ENCODE assay signal across 1 cellular context in the genomic region with DNA sequence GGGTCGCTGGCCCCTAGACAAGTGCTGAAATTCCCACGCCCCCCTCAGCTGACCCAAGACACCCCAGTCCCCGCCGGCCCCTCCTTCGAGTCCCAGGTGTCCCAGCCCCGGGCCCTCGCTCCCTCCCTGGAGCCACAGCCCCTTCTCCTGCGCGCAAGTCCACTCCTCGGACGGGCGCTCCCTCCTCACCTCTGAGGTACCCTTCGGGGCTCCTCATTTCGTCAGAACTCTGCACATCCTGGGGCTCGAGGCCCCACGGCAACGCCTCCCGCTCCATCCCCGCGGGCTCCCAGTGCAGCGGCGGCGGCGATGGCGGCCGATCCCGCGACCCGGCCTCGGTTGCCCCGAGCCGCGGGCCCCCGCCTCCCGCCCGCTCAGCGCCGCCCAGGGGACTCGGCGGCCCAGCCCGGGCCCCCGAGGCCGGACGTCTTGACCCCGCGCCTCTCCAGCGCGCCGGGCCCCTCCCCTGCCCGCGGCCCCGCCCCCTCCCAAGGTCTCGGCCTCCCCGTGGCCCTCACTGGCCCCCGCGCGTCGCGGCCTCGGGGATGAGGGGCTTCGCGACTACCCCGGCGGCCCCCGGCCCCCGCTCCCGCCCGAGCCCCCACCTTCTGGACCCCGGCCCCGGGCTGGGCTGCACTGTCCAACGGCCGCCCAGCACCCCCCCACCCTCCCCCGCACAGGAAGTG.
A peak's percentile ranks its signal among the peaks of the same experiment; 100 is the strongest.
TF ChIP-seq lines count a peak whose summit lies in the region.

Gene ZNF768, minus strand, starts transcription at position 430 of the 686 bp plus-strand sequence. Its CDS starts 153 bp downstream, at position 277.

TF ChIP-seq in HepG2, 621 proteins besides CTCF, POLR2A, EP300 and RAD21 (continued from another document and continues in another):
- TF ChIP-seq ZNF704 (CRISPR knock-in tag; IDR thresholded peaks at IDR 0.05; ENCODE audit: borderline replicate concordance) = no peak
- TF ChIP-seq, protein P1, sequence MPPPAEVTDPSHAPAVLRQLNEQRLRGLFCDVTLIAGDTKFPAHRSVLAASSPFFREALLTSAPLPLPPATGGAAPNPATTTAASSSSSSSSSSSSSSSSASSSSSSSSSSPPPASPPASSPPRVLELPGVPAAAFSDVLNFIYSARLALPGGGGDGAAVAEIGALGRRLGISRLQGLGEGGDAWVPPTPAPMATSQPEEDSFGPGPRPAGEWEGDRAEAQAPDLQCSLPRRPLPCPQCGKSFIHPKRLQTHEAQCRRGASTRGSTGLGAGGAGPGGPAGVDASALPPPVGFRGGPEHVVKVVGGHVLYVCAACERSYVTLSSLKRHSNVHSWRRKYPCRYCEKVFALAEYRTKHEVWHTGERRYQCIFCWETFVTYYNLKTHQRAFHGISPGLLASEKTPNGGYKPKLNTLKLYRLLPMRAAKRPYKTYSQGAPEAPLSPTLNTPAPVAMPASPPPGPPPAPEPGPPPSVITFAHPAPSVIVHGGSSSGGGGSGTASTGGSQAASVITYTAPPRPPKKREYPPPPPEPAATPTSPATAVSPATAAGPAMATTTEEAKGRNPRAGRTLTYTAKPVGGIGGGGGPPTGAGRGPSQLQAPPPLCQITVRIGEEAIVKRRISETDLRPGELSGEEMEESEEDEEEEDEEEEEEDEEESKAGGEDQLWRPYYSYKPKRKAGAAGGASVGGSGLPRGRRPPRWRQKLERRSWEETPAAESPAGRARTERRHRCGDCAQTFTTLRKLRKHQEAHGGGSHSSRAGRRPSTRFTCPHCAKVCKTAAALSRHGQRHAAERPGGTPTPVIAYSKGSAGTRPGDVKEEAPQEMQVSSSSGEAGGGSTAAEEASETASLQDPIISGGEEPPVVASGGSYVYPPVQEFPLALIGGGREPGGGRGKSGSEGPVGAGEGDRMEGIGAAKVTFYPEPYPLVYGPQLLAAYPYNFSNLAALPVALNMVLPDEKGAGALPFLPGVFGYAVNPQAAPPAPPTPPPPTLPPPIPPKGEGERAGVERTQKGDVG (CRISPR knock-in tag; IDR thresholded peaks at IDR 0.05; ENCODE audit: borderline replicate concordance) = no peak
- TF ChIP-seq KLF11 (CRISPR knock-in tag; IDR thresholded peaks at IDR 0.05) = no peak
- TF ChIP-seq RBM39 (IDR thresholded peaks at IDR 0.05; ENCODE audit: low read depth, low read length, poor library complexity, severe bottlenecking) = no peak
- TF ChIP-seq E2F2 (CRISPR knock-in tag; IDR thresholded peaks at IDR 0.05; ENCODE audit: borderline replicate concordance) = no peak
- TF ChIP-seq ZNF550 (CRISPR knock-in tag; IDR thresholded peaks at IDR 0.05; ENCODE audit: borderline replicate concordance) = no peak
- TF ChIP-seq TMF1 (CRISPR knock-in tag; IDR thresholded peaks at IDR 0.05; ENCODE audit: low read depth) = no peak
- TF ChIP-seq ZNF619 (CRISPR knock-in tag; IDR thresholded peaks at IDR 0.05) = no peak
- TF ChIP-seq KLF6 (CRISPR knock-in tag; IDR thresholded peaks at IDR 0.05) = 0 out of 2 replicates have a peak, but pooled peaks have one; percentile 22
- no peak; the same call in 1 of the 2 replicates for TF ChIP-seq ATF7-NPFF (CRISPR knock-in tag; IDR thresholded peaks at IDR 0.05; ENCODE audit: low read depth)
- TF ChIP-seq RBAK (CRISPR knock-in tag; IDR thresholded peaks at IDR 0.05) = no peak
- TF ChIP-seq, protein P2, sequence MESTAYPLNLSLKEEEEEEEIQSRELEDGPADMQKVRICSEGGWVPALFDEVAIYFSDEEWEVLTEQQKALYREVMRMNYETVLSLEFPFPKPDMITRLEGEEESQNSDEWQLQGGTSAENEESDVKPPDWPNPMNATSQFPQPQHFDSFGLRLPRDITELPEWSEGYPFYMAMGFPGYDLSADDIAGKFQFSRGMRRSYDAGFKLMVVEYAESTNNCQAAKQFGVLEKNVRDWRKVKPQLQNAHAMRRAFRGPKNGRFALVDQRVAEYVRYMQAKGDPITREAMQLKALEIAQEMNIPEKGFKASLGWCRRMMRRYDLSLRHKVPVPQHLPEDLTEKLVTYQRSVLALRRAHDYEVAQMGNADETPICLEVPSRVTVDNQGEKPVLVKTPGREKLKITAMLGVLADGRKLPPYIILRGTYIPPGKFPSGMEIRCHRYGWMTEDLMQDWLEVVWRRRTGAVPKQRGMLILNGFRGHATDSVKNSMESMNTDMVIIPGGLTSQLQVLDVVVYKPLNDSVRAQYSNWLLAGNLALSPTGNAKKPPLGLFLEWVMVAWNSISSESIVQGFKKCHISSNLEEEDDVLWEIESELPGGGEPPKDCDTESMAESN (CRISPR knock-in tag; conservative IDR thresholded peaks at IDR 0.05) = no peak
- no peak for TF ChIP-seq ZNF484 (CRISPR knock-in tag; IDR thresholded peaks at IDR 0.05; ENCODE audit: borderline replicate concordance, low read depth)
- no peak for TF ChIP-seq MED8 (CRISPR knock-in tag; IDR thresholded peaks at IDR 0.05; ENCODE audit: insufficient replicate concordance)
- TF ChIP-seq TBP (CRISPR knock-in tag; IDR thresholded peaks at IDR 0.05) = no peak
- TF ChIP-seq AGO2 (optimal IDR thresholded peaks at IDR 0.05; ENCODE audit: low read depth, low read length) = peak; percentile 75
- TF ChIP-seq NR3C1 (CRISPR knock-in tag; IDR thresholded peaks at IDR 0.05) = no peak
- TF ChIP-seq, protein P3, sequence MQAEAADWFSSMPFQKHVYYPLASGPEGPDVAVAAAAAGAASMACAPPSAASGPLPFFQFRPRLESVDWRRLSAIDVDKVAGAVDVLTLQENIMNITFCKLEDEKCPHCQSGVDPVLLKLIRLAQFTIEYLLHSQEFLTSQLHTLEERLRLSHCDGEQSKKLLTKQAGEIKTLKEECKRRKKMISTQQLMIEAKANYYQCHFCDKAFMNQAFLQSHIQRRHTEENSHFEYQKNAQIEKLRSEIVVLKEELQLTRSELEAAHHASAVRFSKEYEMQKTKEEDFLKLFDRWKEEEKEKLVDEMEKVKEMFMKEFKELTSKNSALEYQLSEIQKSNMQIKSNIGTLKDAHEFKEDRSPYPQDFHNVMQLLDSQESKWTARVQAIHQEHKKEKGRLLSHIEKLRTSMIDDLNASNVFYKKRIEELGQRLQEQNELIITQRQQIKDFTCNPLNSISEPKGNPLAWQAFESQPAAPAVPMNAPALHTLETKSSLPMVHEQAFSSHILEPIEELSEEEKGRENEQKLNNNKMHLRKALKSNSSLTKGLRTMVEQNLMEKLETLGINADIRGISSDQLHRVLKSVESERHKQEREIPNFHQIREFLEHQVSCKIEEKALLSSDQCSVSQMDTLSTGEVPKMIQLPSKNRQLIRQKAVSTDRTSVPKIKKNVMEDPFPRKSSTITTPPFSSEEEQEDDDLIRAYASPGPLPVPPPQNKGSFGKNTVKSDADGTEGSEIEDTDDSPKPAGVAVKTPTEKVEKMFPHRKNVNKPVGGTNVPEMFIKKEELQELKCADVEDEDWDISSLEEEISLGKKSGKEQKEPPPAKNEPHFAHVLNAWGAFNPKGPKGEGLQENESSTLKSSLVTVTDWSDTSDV (CRISPR knock-in tag; IDR thresholded peaks at IDR 0.05) = peak; percentile 55; the same call in 1 of the 2 replicates
- TF ChIP-seq ZIK1 (CRISPR knock-in tag; IDR thresholded peaks at IDR 0.05; ENCODE audit: borderline replicate concordance, low read depth) = no peak; the same call in 1 of the 2 replicates
- TF ChIP-seq NCOA5 (CRISPR knock-in tag; IDR thresholded peaks at IDR 0.05) = no peak
- no peak for TF ChIP-seq BRF2 (CRISPR knock-in tag; IDR thresholded peaks at IDR 0.05)
- TF ChIP-seq, protein P4, sequence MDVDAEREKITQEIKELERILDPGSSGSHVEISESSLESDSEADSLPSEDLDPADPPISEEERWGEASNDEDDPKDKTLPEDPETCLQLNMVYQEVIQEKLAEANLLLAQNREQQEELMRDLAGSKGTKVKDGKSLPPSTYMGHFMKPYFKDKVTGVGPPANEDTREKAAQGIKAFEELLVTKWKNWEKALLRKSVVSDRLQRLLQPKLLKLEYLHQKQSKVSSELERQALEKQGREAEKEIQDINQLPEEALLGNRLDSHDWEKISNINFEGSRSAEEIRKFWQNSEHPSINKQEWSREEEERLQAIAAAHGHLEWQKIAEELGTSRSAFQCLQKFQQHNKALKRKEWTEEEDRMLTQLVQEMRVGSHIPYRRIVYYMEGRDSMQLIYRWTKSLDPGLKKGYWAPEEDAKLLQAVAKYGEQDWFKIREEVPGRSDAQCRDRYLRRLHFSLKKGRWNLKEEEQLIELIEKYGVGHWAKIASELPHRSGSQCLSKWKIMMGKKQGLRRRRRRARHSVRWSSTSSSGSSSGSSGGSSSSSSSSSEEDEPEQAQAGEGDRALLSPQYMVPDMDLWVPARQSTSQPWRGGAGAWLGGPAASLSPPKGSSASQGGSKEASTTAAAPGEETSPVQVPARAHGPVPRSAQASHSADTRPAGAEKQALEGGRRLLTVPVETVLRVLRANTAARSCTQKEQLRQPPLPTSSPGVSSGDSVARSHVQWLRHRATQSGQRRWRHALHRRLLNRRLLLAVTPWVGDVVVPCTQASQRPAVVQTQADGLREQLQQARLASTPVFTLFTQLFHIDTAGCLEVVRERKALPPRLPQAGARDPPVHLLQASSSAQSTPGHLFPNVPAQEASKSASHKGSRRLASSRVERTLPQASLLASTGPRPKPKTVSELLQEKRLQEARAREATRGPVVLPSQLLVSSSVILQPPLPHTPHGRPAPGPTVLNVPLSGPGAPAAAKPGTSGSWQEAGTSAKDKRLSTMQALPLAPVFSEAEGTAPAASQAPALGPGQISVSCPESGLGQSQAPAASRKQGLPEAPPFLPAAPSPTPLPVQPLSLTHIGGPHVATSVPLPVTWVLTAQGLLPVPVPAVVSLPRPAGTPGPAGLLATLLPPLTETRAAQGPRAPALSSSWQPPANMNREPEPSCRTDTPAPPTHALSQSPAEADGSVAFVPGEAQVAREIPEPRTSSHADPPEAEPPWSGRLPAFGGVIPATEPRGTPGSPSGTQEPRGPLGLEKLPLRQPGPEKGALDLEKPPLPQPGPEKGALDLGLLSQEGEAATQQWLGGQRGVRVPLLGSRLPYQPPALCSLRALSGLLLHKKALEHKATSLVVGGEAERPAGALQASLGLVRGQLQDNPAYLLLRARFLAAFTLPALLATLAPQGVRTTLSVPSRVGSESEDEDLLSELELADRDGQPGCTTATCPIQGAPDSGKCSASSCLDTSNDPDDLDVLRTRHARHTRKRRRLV (CRISPR knock-in tag; IDR thresholded peaks at IDR 0.05) = no peak
- TF ChIP-seq FOXP1 (IDR thresholded peaks at IDR 0.05) = no peak
- TF ChIP-seq FOXP1 (CRISPR knock-in tag; IDR thresholded peaks at IDR 0.05) = no peak
- TF ChIP-seq, protein P5, sequence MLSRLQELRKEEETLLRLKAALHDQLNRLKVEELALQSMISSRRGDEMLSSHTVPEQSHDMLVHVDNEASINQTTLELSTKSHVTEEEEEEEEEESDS (CRISPR knock-in tag; IDR thresholded peaks at IDR 0.05; ENCODE audit: borderline replicate concordance) = no peak
- no peak for TF ChIP-seq ZZZ3 (CRISPR knock-in tag; IDR thresholded peaks at IDR 0.05; ENCODE audit: borderline replicate concordance)
- no peak for TF ChIP-seq NR2F6 (IDR thresholded peaks at IDR 0.05)
- TF ChIP-seq NR2F6 (CRISPR knock-in tag; IDR thresholded peaks at IDR 0.05) = no peak
- TF ChIP-seq SRF (IDR thresholded peaks at IDR 0.05; ENCODE audit: low read depth, low read length) = no peak
- no peak for TF ChIP-seq ZNF260 (CRISPR knock-in tag; IDR thresholded peaks at IDR 0.05; ENCODE audit: borderline replicate concordance, low read depth)
- no peak for TF ChIP-seq HNRNPH1 (optimal IDR thresholded peaks at IDR 0.05; ENCODE audit: low read depth, low read length)
- no peak for TF ChIP-seq ZNF33A (CRISPR knock-in tag; IDR thresholded peaks at IDR 0.05; ENCODE audit: borderline replicate concordance)
- TF ChIP-seq ZNF382 (CRISPR knock-in tag; IDR thresholded peaks at IDR 0.05; ENCODE audit: borderline replicate concordance) = no peak
- TF ChIP-seq IKZF4 (CRISPR knock-in tag; IDR thresholded peaks at IDR 0.05; ENCODE audit: borderline replicate concordance, low read depth, not compliant biosample characterization) = no peak
- no peak for TF ChIP-seq ARHGAP35 (CRISPR knock-in tag; IDR thresholded peaks at IDR 0.05; ENCODE audit: borderline replicate concordance)
- TF ChIP-seq ZNF891 (CRISPR knock-in tag; IDR thresholded peaks at IDR 0.05) = peak; percentile 59; the same call in 1 of the 2 replicates
- TF ChIP-seq PTBP1 (IDR thresholded peaks at IDR 0.05; ENCODE audit: low read depth, low read length, poor library complexity, severe bottlenecking) = no peak
- no peak for TF ChIP-seq ZNF572 (CRISPR knock-in tag; IDR thresholded peaks at IDR 0.05)
- TF ChIP-seq SP1 (IDR thresholded peaks at IDR 0.05) = no peak
- no peak for TF ChIP-seq SP1 (CRISPR knock-in tag; IDR thresholded peaks at IDR 0.05)
- TF ChIP-seq BCL6 (CRISPR knock-in tag; IDR thresholded peaks at IDR 0.05) = no peak
- no peak for TF ChIP-seq MED1 (CRISPR knock-in tag; IDR thresholded peaks at IDR 0.05)
- no peak for TF ChIP-seq TARDBP (CRISPR knock-in tag; IDR thresholded peaks at IDR 0.05)
- no peak for TF ChIP-seq TCF7L2 (IDR thresholded peaks at IDR 0.05; ENCODE audit: low read depth, low read length)
- TF ChIP-seq PRPF4 (IDR thresholded peaks at IDR 0.05; ENCODE audit: low read depth, low read length, poor library complexity, severe bottlenecking) = no peak
- TF ChIP-seq KDM5B (CRISPR knock-in tag; IDR thresholded peaks at IDR 0.05; ENCODE audit: borderline replicate concordance) = no peak; the same call in 1 of the 2 replicates
- 0 out of 2 replicates have a peak, but pooled peaks have one; percentile 46 for TF ChIP-seq MEF2D (CRISPR knock-in tag; IDR thresholded peaks at IDR 0.05)
- TF ChIP-seq KLF15 (CRISPR knock-in tag; IDR thresholded peaks at IDR 0.05; ENCODE audit: borderline replicate concordance) = no peak
- TF ChIP-seq ZC3H4 (CRISPR knock-in tag; IDR thresholded peaks at IDR 0.05; ENCODE audit: borderline replicate concordance) = no peak
- TF ChIP-seq AKAP8 (CRISPR knock-in tag; IDR thresholded peaks at IDR 0.05) = peak; percentile 78; the same call in 1 of the 2 replicates
- no peak for TF ChIP-seq CEBPB (IDR thresholded peaks at IDR 0.05; ENCODE audit: borderline replicate concordance, low read depth, low read length)
